In the genomic region with DNA sequence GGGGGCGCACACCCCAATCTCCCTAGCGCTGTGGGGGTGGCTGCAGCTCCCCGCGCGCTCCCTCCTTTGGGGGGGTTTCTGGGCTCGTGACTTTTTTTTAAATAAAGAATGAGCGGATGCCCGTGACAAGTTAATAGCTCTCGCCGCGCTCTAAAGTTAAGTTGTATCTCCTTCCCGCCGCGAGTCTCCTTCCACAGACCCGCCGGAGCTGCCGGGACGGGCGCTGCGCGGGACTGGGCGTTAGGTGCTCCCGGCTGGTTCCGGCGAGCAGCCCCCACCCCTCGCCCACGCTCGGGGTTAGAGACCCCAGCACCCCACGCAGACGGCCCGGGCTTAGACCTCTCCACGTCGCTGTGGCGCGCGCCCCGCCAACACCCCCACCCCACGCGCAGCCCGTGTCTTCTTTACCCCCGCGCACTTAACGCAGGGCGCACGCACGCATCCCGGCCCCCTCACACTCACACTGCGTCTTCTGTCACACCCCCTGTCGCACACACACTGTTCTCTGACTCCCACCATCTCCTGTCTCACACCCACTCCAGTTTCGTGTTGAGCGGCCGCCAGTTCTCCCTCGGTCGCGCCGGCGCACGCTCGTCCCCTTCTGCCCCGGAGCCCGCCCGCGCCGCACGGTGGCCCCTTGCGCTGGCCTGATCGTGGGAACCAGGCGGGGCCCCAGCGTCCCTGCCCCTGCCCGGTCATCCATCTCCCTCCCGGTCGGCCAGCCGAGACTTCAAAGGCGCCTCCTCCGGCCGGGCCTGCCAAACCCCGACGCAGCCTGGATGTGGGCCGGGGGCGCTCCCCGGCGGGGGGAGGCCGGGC, we compare ENCODE assay signal across 8 cellular contexts.
DNase-seq lines count a peak whose midpoint lies in the region; ATAC-seq and TF ChIP-seq lines count a peak whose summit lies in the region.

No MANE protein-coding gene starts in this region.

- no peak overlapping the region for H3K27ac ChIP-seq in CD4-positive, alpha-beta memory T cell (ENCODE audit: low read depth, low read length)
- H3K27ac ChIP-seq in thymus (ENCODE audit: low read depth) = no peak overlapping the region

- intact Hi-C loops in CD4-positive, alpha-beta memory T cell (cut with micrococcal nuclease) = no loop called here
- intact Hi-C loops in activated B cell treated with CpG ODN at 0.5 μM for 24 hours (cut with micrococcal nuclease) = no loop called here

- peaks cover 2 to 10% (median 6%) of the 10 kb centered on the region in 4 donors for H3K4me1 Mint-ChIP-seq in CD4-positive, alpha-beta memory T cell
- H3K4me1 Mint-ChIP-seq in HFFc6 (ENCODE audit: low read depth) (peaks cover 33% of the 10 kb centered on the region), activated B cell treated with CpG ODN at 0.5 μM for 24 hours (peaks cover 20% of the 10 kb centered on the region), mesothelial cell of epicardium (peaks cover 30% of the 10 kb centered on the region)

- H3K9me3 Mint-ChIP-seq in CD4-positive, alpha-beta memory T cell = peaks cover 0 to 8% (median 2%) of the 10 kb centered on the region in 8 donors
- H3K9me3 Mint-ChIP-seq in HFFc6 = no peaks in the 10 kb centered on the region
- no peaks in the 10 kb centered on the region for H3K9me3 Mint-ChIP-seq in activated B cell treated with CpG ODN at 0.5 μM for 24 hours
- H3K9me3 Mint-ChIP-seq in mesothelial cell of epicardium = peaks cover 1% of the 10 kb centered on the region

- H3K9me3 ChIP-seq in CD4-positive, alpha-beta memory T cell (ENCODE audit: control insufficient read depth in 1 of 2, low read length in 2 of 2) = no peaks in the 10 kb centered on the region
- H3K9me3 ChIP-seq in thymus (ENCODE audit: control insufficient read depth) = no peaks in the 10 kb centered on the region

- TF ChIP-seq CTCF in HFFc6 (IDR thresholded peaks at IDR 0.05) (peak; percentile 40; the same call in 1 of the 2 replicates), activated B cell treated with CpG ODN at 0.5 μM for 24 hours (IDR thresholded peaks at IDR 0.05) (no peak), epithelial cell of esophagus (IDR thresholded peaks at IDR 0.05; ENCODE audit: insufficient read depth, low read depth, low read length, missing control alignments) (no peak), mesothelial cell of epicardium (IDR thresholded peaks at IDR 0.05; ENCODE audit: unreplicated experiment) (no peak)

- no peaks in the 10 kb centered on the region for H3K4me1 ChIP-seq in CD4-positive, alpha-beta memory T cell (ENCODE audit: insufficient read depth, low read length)
- peaks cover 10% of the 10 kb centered on the region for H3K4me1 ChIP-seq in thymus (ENCODE audit: control insufficient read depth, insufficient read depth, low read length)

- POLR2A ChIA-PET in CD4-positive, alpha-beta memory T cell (lab: Charles Lee; ENCODE audit: partially characterized antibody) = no interaction called here
- POLR2A ChIA-PET in activated B cell treated with CpG ODN at 0.5 μM for 24 hours (lab: Charles Lee) = no interaction called here

- 2% methylated on average over 83 of the region's 83 CpGs for WGBS in thymus

- no peak for DNase-seq in CD4-positive, alpha-beta memory T cell
- DNase-seq in HFFc6 (peak; percentile 30), activated B cell treated with CpG ODN at 0.5 μM for 24 hours (no peak), epithelial cell of esophagus (ENCODE audit: low read depth) (peak; percentile 48), mesothelial cell of epicardium (ENCODE audit: low spot score in 2 of 2, unreplicated experiment in 2 of 2) (peak; percentile 56 to 81), KG1 (lab: John Stamatoyannopoulos, UW) (no peak)
- DNase-seq in activated effector memory CD4-positive, alpha-beta T cell treated with anti-CD3 and anti-CD28 coated beads, Interleukin-2, amount 50 U/mL, for 16 hours = no peak

- H3K27ac Mint-ChIP-seq in CD4-positive, alpha-beta memory T cell = no peak overlapping the region
- peak overlapping the region; percentile 96 for H3K27ac Mint-ChIP-seq in HFFc6
- H3K27ac Mint-ChIP-seq in activated B cell treated with CpG ODN at 0.5 μM for 24 hours = no peak overlapping the region
- peak overlapping the region; percentile 97 for H3K27ac Mint-ChIP-seq in mesothelial cell of epicardium

- ATAC-seq in activated B cell treated with CpG ODN at 0.5 μM for 24 hours (ENCODE audit: low read depth) = peak; percentile 25

- peaks cover 9 to 24% of the 10 kb centered on the region in 2 donors for H3K27me3 Mint-ChIP-seq in CD4-positive, alpha-beta memory T cell
- peaks cover under 1% of the 10 kb centered on the region; the same call in 1 of the 2 replicates for H3K27me3 Mint-ChIP-seq in HFFc6 (ENCODE audit: insufficient read depth)
- peaks cover 31% of the 10 kb centered on the region for H3K27me3 Mint-ChIP-seq in activated B cell treated with CpG ODN at 0.5 μM for 24 hours
- no peaks in the 10 kb centered on the region for H3K27me3 Mint-ChIP-seq in mesothelial cell of epicardium (ENCODE audit: low read depth)

- H3K36me3 ChIP-seq in CD4-positive, alpha-beta memory T cell (ENCODE audit: insufficient read depth, low read length) = no peaks in the 10 kb centered on the region
- H3K36me3 ChIP-seq in thymus (ENCODE audit: control insufficient read depth, insufficient read depth) = no peaks in the 10 kb centered on the region

- H3K4me3 ChIP-seq in CD4-positive, alpha-beta memory T cell (ENCODE audit: low read length in 2 of 2) = no peak overlapping the region
- H3K4me3 ChIP-seq in epithelial cell of esophagus (ENCODE audit: low read length) (peak overlapping the region; percentile 71), thymus (ENCODE audit: low read length) (peak overlapping the region; percentile 71)

- peak overlapping the region; percentile 35 to 80 (median 74) for H3K4me3 Mint-ChIP-seq in CD4-positive, alpha-beta memory T cell
- H3K4me3 Mint-ChIP-seq in HFFc6 (peak overlapping the region; percentile 93), activated B cell treated with CpG ODN at 0.5 μM for 24 hours (peak overlapping the region; percentile 76), mesothelial cell of epicardium (peak overlapping the region; percentile 91)

- H3K36me3 Mint-ChIP-seq in CD4-positive, alpha-beta memory T cell = no peaks in the 10 kb centered on the region
- H3K36me3 Mint-ChIP-seq in HFFc6 (ENCODE audit: low read depth) (no peaks in the 10 kb centered on the region), activated B cell treated with CpG ODN at 0.5 μM for 24 hours (ENCODE audit: low read depth) (no peaks in the 10 kb centered on the region), mesothelial cell of epicardium (no peaks in the 10 kb centered on the region)

- no peaks in the 10 kb centered on the region for H3K27me3 ChIP-seq in CD4-positive, alpha-beta memory T cell (ENCODE audit: insufficient read depth, low read length)
- H3K27me3 ChIP-seq in thymus (ENCODE audit: control insufficient read depth, insufficient read depth) = peaks cover 13% of the 10 kb centered on the region

- CTCF ChIA-PET in CD4-positive, alpha-beta memory T cell (lab: Charles Lee; ENCODE audit: partially characterized antibody) = no interaction called here
- CTCF ChIA-PET in activated B cell treated with CpG ODN at 0.5 μM for 24 hours (lab: Charles Lee) = no interaction called here

Comparison
In these comparisons a context has a peak if more than half of its experiments do, and no peak if none do; other contexts are left out.
1. DNase-seq: peak in HFFc6 (single experiment), epithelial cell of esophagus (single experiment) and mesothelial cell of epicardium (2 of 2); none in CD4-positive, alpha-beta memory T cell (0 of 5), activated B cell treated with CpG ODN at 0.5 μM for 24 hours (single experiment), KG1 (single experiment) and activated effector memory CD4-positive, alpha-beta T cell treated with anti-CD3 and anti-CD28 coated beads, Interleukin-2, amount 50 U/mL, for 16 hours (single experiment).
2. H3K4me3 ChIP-seq: peak in epithelial cell of esophagus (single experiment) and thymus (single experiment); none in CD4-positive, alpha-beta memory T cell (0 of 2).
3. H3K27ac Mint-ChIP-seq: peak in HFFc6 (single experiment) and mesothelial cell of epicardium (single experiment); none in CD4-positive, alpha-beta memory T cell (0 of 7) and activated B cell treated with CpG ODN at 0.5 μM for 24 hours (single experiment).
4. Peak in every context shown above with its lines, with median percentiles within 50 percentile points of each other: H3K4me3 Mint-ChIP-seq.